Comparison of ENCODE assay signal across 19 cellular contexts in the genomic region with DNA sequence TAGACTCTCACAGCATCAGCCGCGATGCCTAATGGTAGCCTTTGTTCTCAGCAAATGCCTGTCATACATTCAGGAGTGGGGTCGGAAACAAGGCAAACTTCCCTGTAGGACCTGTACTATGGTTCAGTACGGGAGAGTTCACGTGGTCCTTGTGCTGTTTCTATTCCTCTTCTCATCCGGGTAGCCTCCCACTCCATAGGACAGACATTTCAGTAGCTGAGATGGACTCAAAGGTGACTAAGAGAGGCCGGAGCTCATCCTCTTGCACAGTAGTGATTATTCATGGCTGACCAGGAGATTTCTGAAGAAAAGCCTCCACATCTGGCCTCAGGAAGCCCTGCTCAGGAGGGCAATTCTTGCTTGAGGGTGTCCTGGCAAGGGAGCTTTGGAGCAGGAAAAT.
DNase-seq lines count a peak whose midpoint lies in the region; ATAC-seq and TF ChIP-seq lines count a peak whose summit lies in the region.
"Had no signal": no experiment of that assay in that cellular context is flagged by ENCODE, and none has a peak within 500 bp of the region (broad histone marks: within the 10 kb centered on the region; RNA-seq: fewer than 3 reads in every experiment).

No MANE protein-coding gene starts in this region.

- peak overlapping the region; percentile 84 for H3K4me2 ChIP-seq in OCI-LY3 (ENCODE audit: low read length)
- no peak overlapping the region for H3K4me2 ChIP-seq in mesenchymal stem cell (ENCODE audit: low read length, poor library complexity, severe bottlenecking)

- H3K4me1 ChIP-seq in OCI-LY3 (ENCODE audit: low read length) (peaks cover 26% of the 10 kb centered on the region), mesenchymal stem cell (ENCODE audit: control insufficient read depth, insufficient read depth, low read depth, low read length) (peaks cover 16% of the 10 kb centered on the region)
- H3K4me1 ChIP-seq: SJCRH30 had no signal

- H2BK15ac ChIP-seq in mesenchymal stem cell (ENCODE audit: low read depth, poor library complexity, severe bottlenecking) = no peak overlapping the region

- peak overlapping the region; percentile 59 for H2AFZ ChIP-seq in OCI-LY3 (ENCODE audit: low read depth, low read length)
- H2AFZ ChIP-seq in mesenchymal stem cell (ENCODE audit: low read depth, low read length) = peak overlapping the region; percentile 3

- H4K20me1 ChIP-seq in OCI-LY3 (ENCODE audit: insufficient read depth, low read length) = no peaks in the 10 kb centered on the region

- no peak overlapping the region for H2BK5ac ChIP-seq in mesenchymal stem cell (ENCODE audit: low read depth, low read length, poor library complexity, severe bottlenecking)

- H3K9me3 ChIP-seq in OCI-LY3 (ENCODE audit: insufficient read depth, low read length) = no peaks in the 10 kb centered on the region
- H3K9me3 ChIP-seq in mesenchymal stem cell (ENCODE audit: control insufficient read depth, low read length) = no peaks in the 10 kb centered on the region
- H3K9me3 ChIP-seq: SJCRH30 had no signal

- H3K9ac ChIP-seq in OCI-LY3 (ENCODE audit: low read length) (no peak overlapping the region), mesenchymal stem cell (ENCODE audit: low read length) (no peak overlapping the region)

- H3K79me2 ChIP-seq in OCI-LY3 (ENCODE audit: low read length) = no peaks in the 10 kb centered on the region

- H2BK12ac ChIP-seq in mesenchymal stem cell (ENCODE audit: low read length in 2 of 2) = peak overlapping the region in 1 of 2 experiments; percentile 59

- no peak for TF ChIP-seq CTCF in OCI-LY3 (IDR thresholded peaks at IDR 0.05; ENCODE audit: low read depth, low read length)
- no peak for TF ChIP-seq CTCF in GM10266 (IDR thresholded peaks at IDR 0.05; ENCODE audit: control insufficient read depth, insufficient read depth, low read depth, missing control alignments)

- H3K4me3 ChIP-seq in OCI-LY3 (ENCODE audit: low read length) (peak overlapping the region; percentile 57), mesenchymal stem cell (ENCODE audit: insufficient read depth in 1 of 2, low read depth in 1 of 2, low read length in 2 of 2) (no peak overlapping the region)
- H3K4me3 ChIP-seq: SJCRH30 had no signal

- 67% methylated on average over 7 of the region's 7 CpGs for WGBS in mesenchymal stem cell

- no peak overlapping the region for H3K4ac ChIP-seq in mesenchymal stem cell (ENCODE audit: low read depth in 1 of 2, low read length in 2 of 2)

- H3K14ac ChIP-seq in mesenchymal stem cell (ENCODE audit: low read length in 2 of 2) = no peak overlapping the region

- H3K79me1 ChIP-seq in mesenchymal stem cell (replicated peaks; ENCODE audit: low read length, poor library complexity, severe bottlenecking) = no peaks in the 10 kb centered on the region

- peaks cover 54% of the 10 kb centered on the region for H3K27me3 ChIP-seq in OCI-LY3 (ENCODE audit: low read depth, low read length)
- no peaks in the 10 kb centered on the region for H3K27me3 ChIP-seq in mesenchymal stem cell (ENCODE audit: control insufficient read depth in 1 of 2, insufficient read depth in 1 of 2, low read length in 2 of 2)
- H3K27me3 ChIP-seq: SJCRH30 had no signal

- H4K91ac ChIP-seq in mesenchymal stem cell (ENCODE audit: low read length) = peak overlapping the region; percentile 20

- ATAC-seq in GM21717 (IDR thresholded peaks at IDR 0.05; ENCODE audit: unreplicated experiment) = peak; percentile 37

- no peak overlapping the region for H4K8ac ChIP-seq in mesenchymal stem cell (ENCODE audit: low read length)

- no peaks in the 10 kb centered on the region for H3K36me3 ChIP-seq in OCI-LY3 (replicated peaks; ENCODE audit: low read depth, low read length)
- no peaks in the 10 kb centered on the region for H3K36me3 ChIP-seq in mesenchymal stem cell (ENCODE audit: control insufficient read depth in 1 of 2, insufficient read depth in 2 of 2, low read depth in 1 of 2, low read length in 2 of 2)
- H3K36me3 ChIP-seq: SJCRH30 had no signal

- peak; percentile 75 for DNase-seq in CD1c-positive myeloid dendritic cell (ENCODE audit: extremely low spot score)
- DNase-seq in mesenchymal stem cell = no peak
- DNase-seq in epidermal melanocyte (ENCODE audit: insufficient read length, low spot score) = no peak
- DNase-seq in GM10266 (ENCODE audit: extremely low spot score) = no peak
- no peak for DNase-seq in stimulated activated CD4-positive, alpha-beta T cell treated with anti-CD3 and anti-CD28 coated beads, Interleukin-12 subunit alpha, Interleukin-12 subunit beta, amount 100 ng/mL, for 4 hours
- DNase-seq in NCI-H1930 (lab: John Stamatoyannopoulos, UW) = no peak
- DNase-seq: CD4-positive, alpha-beta T cell; DMS79 treated with DMSO at 0.1 percent for 48 hours; GDM1; KBM-7; NCI-H1105; NCI-H187; NCI-H2171; NCI-H446 treated with DMSO at 0.1 percent for 48 hours; NCI-H774; SJCRH30; SW 1271 had no signal

- H3K23ac ChIP-seq in mesenchymal stem cell (ENCODE audit: low read length in 2 of 2) = no peak overlapping the region

- no peak overlapping the region for H3K18ac ChIP-seq in mesenchymal stem cell (ENCODE audit: low read depth in 1 of 2, low read length in 2 of 2)

- no peak overlapping the region for H2AK5ac ChIP-seq in mesenchymal stem cell (ENCODE audit: low read length, severe bottlenecking)

- no peak overlapping the region for H2BK120ac ChIP-seq in mesenchymal stem cell (ENCODE audit: low read depth, low read length)

- H3K27ac ChIP-seq in OCI-LY3 (ENCODE audit: low read length) (no peak overlapping the region), mesenchymal stem cell (ENCODE audit: low read length, poor library complexity, severe bottlenecking) (no peak overlapping the region)
- H3K27ac ChIP-seq: SJCRH30 had no signal
